15 cellular contexts compared by ENCODE assay signal in genomic region chr5:31218978-31219377, GRCh38. TPM values are rescaled to one million over a fixed set of nuclear protein-coding genes. Genes with fewer than 3 reads are reported as not detected.
"Had no signal": no experiment of that assay in that cellular context is flagged by ENCODE, and none has a peak within 500 bp of the region (broad histone marks: within the 10 kb centered on the region; RNA-seq: fewer than 3 reads in every experiment).

No MANE protein-coding gene starts in this region.

- H3K27ac ChIP-seq: lower lobe of right lung, suprapubic skin had no signal

- H3K4me3 Mint-ChIP-seq: activated naive CD8-positive, alpha-beta T cell; natural killer cell had no signal

- H3K36me3 ChIP-seq: lower lobe of right lung, suprapubic skin had no signal

- H3K4me1 ChIP-seq: lower lobe of right lung, suprapubic skin had no signal

- H3K27me3 Mint-ChIP-seq: activated naive CD8-positive, alpha-beta T cell had no signal

- H3K4me3 ChIP-seq: lower lobe of right lung, suprapubic skin had no signal

- H3K4me1 Mint-ChIP-seq: natural killer cell had no signal

- H3K36me3 Mint-ChIP-seq: activated naive CD8-positive, alpha-beta T cell; natural killer cell had no signal

- H3K27me3 ChIP-seq: suprapubic skin had no signal

- H3K27ac Mint-ChIP-seq: activated naive CD8-positive, alpha-beta T cell; natural killer cell had no signal

- DNase-seq: activated CD4-positive, alpha-beta T cell treated with anti-CD3 and anti-CD28 coated beads, Interleukin-2, amount 50 U/mL, for 1 hour; activated effector memory CD4-positive, alpha-beta T cell treated with Interleukin-2 at 50 U/mL for 16 hours; activated T-cell treated with anti-CD3 and anti-CD28 coated beads, Interleukin-2, amount 50 U/mL, for 1 hour; foreskin melanocyte; head of caudate nucleus; kidney; lower lobe of right lung; natural killer cell; stimulated activated CD4-positive, alpha-beta T cell treated with anti-CD3 and anti-CD28 coated beads, Interleukin-4, amount 100 ng/mL, for 1 hour; stimulated activated CD8-positive, alpha-beta memory T cell treated with anti-CD3 and anti-CD28 coated beads, Interleukin-4, amount 100 ng/mL, for 48 hours; stimulated activated naive CD8-positive, alpha-beta T cell treated with anti-CD3 and anti-CD28 coated beads, Interleukin-15, Interleukin-2, amounts not matched to agents 100 U/mL and 50 U/mL, for 24 hours had no signal

- H3K9me3 ChIP-seq: lower lobe of right lung, suprapubic skin had no signal

- FAIRE-seq: kidney had no signal

- ATAC-seq: lower lobe of right lung; natural killer cell; stimulated activated naive CD8-positive, alpha-beta T cell treated with anti-CD3 and anti-CD28 coated beads, Interleukin-15, Interleukin-2, amounts not matched to agents 100 U/mL and 50 U/mL, for 24 hours had no signal

RNA-seq across cellular contexts. Expression of gene CDH6, which starts 25.5 kb away (rescaled TPM):
- total RNA-seq: endothelial cell of umbilical vein; natural killer cell; T-helper 2 cell treated with Interferon-gamma antibody and Interleukin-4, amounts not matched to agents 100 ng/mL and 5 ng/mL, for 36 hours had no signal
